23 cellular contexts compared by ENCODE assay signal in genomic region chr1:15047237-15047636, GRCh38.
"Had no signal": no experiment of that assay in that cellular context is flagged by ENCODE, and none has a peak within 500 bp of the region (broad histone marks: within the 10 kb centered on the region; RNA-seq: fewer than 3 reads in every experiment).

No MANE protein-coding gene starts in this region.

- H3K4me2 ChIP-seq: neural progenitor cell, smooth muscle cell had no signal

- H3K9me3 Mint-ChIP-seq: naive thymus-derived CD4-positive, alpha-beta T cell; natural killer cell; nephron; neural progenitor cell; stimulated activated naive B cell treated with anti-CD40 and anti-IgM and Interleukin-4, amounts not matched to agents 10 μg/mL and 1 μg/mL and 100 μg/mL, for 72 hours; stimulated activated naive CD8-positive, alpha-beta T cell treated with anti-CD3 and anti-CD28 coated beads, Interleukin-15, Interleukin-2, amounts not matched to agents 100 ng/mL and 50 ng/mL, for 24 hours; type B pancreatic cell had no signal

- H3K4me3 Mint-ChIP-seq: naive thymus-derived CD4-positive, alpha-beta T cell; natural killer cell; nephron; neural progenitor cell; stimulated activated effector memory CD8-positive, alpha-beta T cell treated with anti-CD3 and anti-CD28 coated beads, Interleukin-12 subunit alpha, Interleukin-12 subunit beta, amount 100 ng/mL, for 72 hours; stimulated activated naive B cell treated with anti-CD40 and anti-IgM and Interleukin-4, amounts not matched to agents 10 μg/mL and 1 μg/mL and 100 μg/mL, for 72 hours; stimulated activated naive CD8-positive, alpha-beta T cell treated with anti-CD3 and anti-CD28 coated beads, Interleukin-15, Interleukin-2, amounts not matched to agents 100 ng/mL and 50 ng/mL, for 24 hours; type B pancreatic cell had no signal

- H3K27me3 ChIP-seq: neural progenitor cell, neutrophil, pancreas, right atrium auricular region, spleen, stomach, suprapubic skin, testis, tibial artery, transverse colon, upper lobe of right lung, uterus had no signal

- H3K4me3 ChIP-seq: neural progenitor cell, pancreas, prostate gland, right atrium auricular region, skin epidermis, smooth muscle cell, spleen, stomach, suprapubic skin, testis, tibial artery, transverse colon, upper lobe of right lung, uterus had no signal

- H3K36me3 ChIP-seq: neural progenitor cell, neutrophil, pancreas, prostate gland, right atrium auricular region, transverse colon, uterus had no signal

- H3K27ac ChIP-seq: neural progenitor cell, neutrophil, pancreas, prostate gland, right atrium auricular region, skin epidermis, stomach, suprapubic skin, testis, tibial artery, transverse colon, upper lobe of right lung, uterus had no signal

- H3K4me1 Mint-ChIP-seq: naive thymus-derived CD4-positive, alpha-beta T cell; nephron; stimulated activated effector memory CD8-positive, alpha-beta T cell treated with anti-CD3 and anti-CD28 coated beads, Interleukin-12 subunit alpha, Interleukin-12 subunit beta, amount 100 ng/mL, for 72 hours had no signal

- H3K9me3 ChIP-seq: neutrophil, pancreas, prostate gland, right atrium auricular region, spleen, stomach, suprapubic skin, testis, tibial artery, transverse colon, upper lobe of right lung, uterus had no signal

- H2AFZ ChIP-seq: neural progenitor cell had no signal

- H3K4me1 ChIP-seq: pancreas, prostate gland, right atrium auricular region, suprapubic skin, testis, transverse colon, uterus had no signal

- H3K27me3 Mint-ChIP-seq: naive thymus-derived CD4-positive, alpha-beta T cell; stimulated activated naive CD8-positive, alpha-beta T cell treated with anti-CD3 and anti-CD28 coated beads, Interleukin-15, Interleukin-2, amounts not matched to agents 100 ng/mL and 50 ng/mL, for 24 hours; type B pancreatic cell had no signal

- H3K9ac ChIP-seq: neural progenitor cell had no signal

- H3K27ac Mint-ChIP-seq: naive thymus-derived CD4-positive, alpha-beta T cell; natural killer cell; nephron; neural progenitor cell; stimulated activated effector memory CD8-positive, alpha-beta T cell treated with anti-CD3 and anti-CD28 coated beads, Interleukin-12 subunit alpha, Interleukin-12 subunit beta, amount 100 ng/mL, for 72 hours; stimulated activated naive B cell treated with anti-CD40 and anti-IgM and Interleukin-4, amounts not matched to agents 10 μg/mL and 1 μg/mL and 100 μg/mL, for 72 hours; stimulated activated naive CD8-positive, alpha-beta T cell treated with anti-CD3 and anti-CD28 coated beads, Interleukin-15, Interleukin-2, amounts not matched to agents 100 ng/mL and 50 ng/mL, for 24 hours had no signal

- H3K36me3 Mint-ChIP-seq: naive thymus-derived CD4-positive, alpha-beta T cell; natural killer cell; stimulated activated naive B cell treated with anti-CD40 and anti-IgM and Interleukin-4, amounts not matched to agents 10 μg/mL and 1 μg/mL and 100 μg/mL, for 72 hours had no signal

- DNase-seq: stimulated activated naive CD4-positive, alpha-beta T cell treated with Interleukin-2 at 50 U/mL for 16 hours had no signal
